ENCODE assay signal across 11 cellular contexts in genomic region chr3:30687930-30688570, GRCh38.
A peak's percentile ranks its signal among the peaks of the same experiment; 100 is the strongest.
DNase-seq lines count a peak whose midpoint lies in the region; ATAC-seq and TF ChIP-seq lines count a peak whose summit lies in the region.
"Had no signal": no experiment of that assay in that cellular context is flagged by ENCODE, and none has a peak within 500 bp of the region (broad histone marks: within the 10 kb centered on the region; RNA-seq: fewer than 3 reads in every experiment).

No MANE protein-coding gene starts in this region.

- CTCF ChIA-PET in CD4-positive, alpha-beta T cell (lab: Charles Lee): no interaction called here
- CTCF ChIA-PET in PC-9 (lab: Charles Lee): interaction anchor here (0.7 kb wide), 1 partner anchor 24 kb away, joined by 4 read pairs; no protein-coding TSS in a partner anchor

- no peaks in the 10 kb centered on the region for H3K9me3 Mint-ChIP-seq in CD4-positive, alpha-beta T cell

- H3F3A ChIP-seq in PC-9 (ENCODE audit: insufficient read depth, low read depth) (peaks cover 10% of the 10 kb centered on the region), GM23248 (ENCODE audit: insufficient read depth) (peaks cover 48% of the 10 kb centered on the region)

- no peaks in the 10 kb centered on the region for H3K9me2 ChIP-seq in PC-9 (ENCODE audit: insufficient read depth)
- H3K9me2 ChIP-seq in GM23248 (ENCODE audit: insufficient read depth): no peaks in the 10 kb centered on the region

- H3K79me2 ChIP-seq in PC-9 (ENCODE audit: low read depth) (no peaks in the 10 kb centered on the region), GM23248 (ENCODE audit: insufficient read depth) (peaks cover 57% of the 10 kb centered on the region)

- peak overlapping the region; percentile 2 for H3K4me3 Mint-ChIP-seq in CD4-positive, alpha-beta T cell

- H3K4me1 ChIP-seq in PC-9 (replicated peaks; ENCODE audit: insufficient read depth) (peaks cover 21% of the 10 kb centered on the region), skeletal muscle satellite cell (ENCODE audit: control insufficient read depth, insufficient read depth, low read length) (peaks cover 37% of the 10 kb centered on the region), GM23248 (ENCODE audit: insufficient read depth) (peaks cover 37% of the 10 kb centered on the region)

- intact Hi-C loops in CD4-positive, alpha-beta T cell (cut with DNase I, micrococcal nuclease): loop anchor here in 1 of 2 experiments (10.0 kb wide), 1 partner anchor 53 kb away; no protein-coding TSS in a partner anchor
- intact Hi-C loops in PC-9 (cut with micrococcal nuclease; ENCODE audit: unreplicated experiment): loop anchor here (2.0 kb wide), 5 partner anchors 29 to 149 kb away; partner anchors contain the start of gene TGFBR2

- H3K4me3 ChIP-seq in PC-9 (no peak overlapping the region), skeletal muscle satellite cell (ENCODE audit: low read length) (no peak overlapping the region), GM23248 (no peak overlapping the region)

- peak overlapping the region; percentile 2 for H3K27ac ChIP-seq in CD4-positive, alpha-beta T cell (ENCODE audit: low read depth, low read length)
- peak overlapping the region; percentile 76 for H3K27ac ChIP-seq in PC-9
- peak overlapping the region; percentile 92 for H3K27ac ChIP-seq in epithelial cell of prostate
- H3K27ac ChIP-seq in GM23248: no peak overlapping the region; the same call in 1 of the 2 replicates

- no peak for TF ChIP-seq CTCF in CD4-positive, alpha-beta T cell (IDR thresholded peaks at IDR 0.05)
- TF ChIP-seq CTCF in PC-9 (conservative IDR thresholded peaks at IDR 0.05): no peak

- no peaks in the 10 kb centered on the region for H3K27me3 Mint-ChIP-seq in CD4-positive, alpha-beta T cell

- no peaks in the 10 kb centered on the region for H3K9me3 ChIP-seq in CD4-positive, alpha-beta T cell (ENCODE audit: control insufficient read depth, low read length)
- H3K9me3 ChIP-seq in PC-9 (ENCODE audit: insufficient read depth, low read depth) (no peaks in the 10 kb centered on the region), skeletal muscle satellite cell (replicated peaks; ENCODE audit: low read length) (no peaks in the 10 kb centered on the region), GM23248 (ENCODE audit: low read depth) (no peaks in the 10 kb centered on the region)

- H3K9ac ChIP-seq in skeletal muscle satellite cell (ENCODE audit: low read depth, low read length) (peak overlapping the region; percentile 59), GM23248 (no peak overlapping the region)

- BruUV-seq in PC-9 (replicated peaks; lab: Mats Ljungman, UMichigan): no TSS peak

- H2AFZ ChIP-seq in PC-9 (no peak overlapping the region), GM23248 (no peak overlapping the region)

- peaks cover 88% of the 10 kb centered on the region for H3K4me1 Mint-ChIP-seq in CD4-positive, alpha-beta T cell (ENCODE audit: low read depth)

- H3K4me2 ChIP-seq in PC-9: peak overlapping the region; percentile 27; the same call in 1 of the 2 replicates
- H3K4me2 ChIP-seq in skeletal muscle satellite cell (ENCODE audit: low read length): no peak overlapping the region
- no peak overlapping the region for H3K4me2 ChIP-seq in GM23248 (ENCODE audit: unreplicated experiment)

- no peak for DNase-seq in CD4-positive, alpha-beta T cell
- DNase-seq in PC-9 (no peak), epithelial cell of prostate (ENCODE audit: low read depth, low spot score) (no peak), NCI-H82 (lab: John Stamatoyannopoulos, UW) (no peak), GM19240 (ENCODE audit: insufficient read length, low spot score) (no peak), GM23248 (no peak)
- DNase-seq: DND-41, NCI-H2081 treated with DMSO at 0.1 percent for 48 hours had no signal

- no peaks in the 10 kb centered on the region for H4K20me1 ChIP-seq in PC-9 (ENCODE audit: insufficient read depth)
- H4K20me1 ChIP-seq in GM23248 (ENCODE audit: insufficient read depth): no peaks in the 10 kb centered on the region

- no peak for ATAC-seq in CD4-positive, alpha-beta T cell (ENCODE audit: poor library complexity)
- ATAC-seq in GM21360 (IDR thresholded peaks at IDR 0.05; ENCODE audit: unreplicated experiment): no peak
- ATAC-seq: activated CD4-positive, CD25-positive, alpha-beta regulatory T cell treated with anti-CD3 and anti-CD28 coated beads, Interleukin-2, amount 50 U/mL, for 24 hours had no signal

- POLR2A ChIA-PET in CD4-positive, alpha-beta T cell (lab: Charles Lee): interaction anchor here (0.9 to 1.6 kb wide), 5 partner anchors 23 to 76 kb away, joined by 3 to 6 read pairs (median 3); no protein-coding TSS in a partner anchor
- POLR2A ChIA-PET in PC-9 (lab: Charles Lee; ENCODE audit: unreplicated experiment): no interaction called here

- WGBS in GM23248 (ENCODE audit: low coverage in 1 of 2, low lambda C conversion rate in 2 of 2, missing lambda C conversion rate in 2 of 2), 2 experiments: 99% methylated on average over 8 of the region's 8 CpGs

- no peaks in the 10 kb centered on the region for H3K27me3 ChIP-seq in CD4-positive, alpha-beta T cell (ENCODE audit: control insufficient read depth, insufficient read depth, low read length)
- no peaks in the 10 kb centered on the region for H3K27me3 ChIP-seq in PC-9 (ENCODE audit: insufficient read depth, low read depth)
- no peaks in the 10 kb centered on the region for H3K27me3 ChIP-seq in skeletal muscle satellite cell (ENCODE audit: control insufficient read depth, insufficient read depth, low read length)
- H3K27me3 ChIP-seq in GM23248 (replicated peaks; ENCODE audit: insufficient read depth): no peaks in the 10 kb centered on the region

- H3K36me3 ChIP-seq in PC-9 (ENCODE audit: low read depth) (no peaks in the 10 kb centered on the region), skeletal muscle satellite cell (ENCODE audit: insufficient read depth, low read length) (peaks cover 78% of the 10 kb centered on the region), GM23248 (ENCODE audit: low read depth) (peaks cover 55% of the 10 kb centered on the region)

- H3K27ac Mint-ChIP-seq in CD4-positive, alpha-beta T cell: peak overlapping the region; percentile 82

- in situ Hi-C loops in GM23248 (cut with MboI): no loop called here

- H3K36me3 Mint-ChIP-seq in CD4-positive, alpha-beta T cell (ENCODE audit: low read depth): peaks cover 97% of the 10 kb centered on the region
